Comparison of ENCODE assay signal across 24 cellular contexts in genomic region chr5:132239776-132240175, GRCh38. TPM values are rescaled to one million over a fixed set of nuclear protein-coding genes. Genes with fewer than 3 reads are reported as not detected.
DNase-seq lines count a peak whose midpoint lies in the region; ATAC-seq and TF ChIP-seq lines count a peak whose summit lies in the region.
"Had no signal": no experiment of that assay in that cellular context is flagged by ENCODE, and none has a peak within 500 bp of the region (broad histone marks: within the 10 kb centered on the region; RNA-seq: fewer than 3 reads in every experiment).

No MANE protein-coding gene starts in this region.

- H3K4me3 ChIP-seq in WERI-Rb-1 (ENCODE audit: low read depth, low read length), result no peak overlapping the region
- no peak overlapping the region for H3K4me3 ChIP-seq in transverse colon
- no peak overlapping the region for H3K4me3 ChIP-seq in tibial nerve
- H3K4me3 ChIP-seq: MG63 had no signal

- peaks cover 4% of the 10 kb centered on the region for H3K9me3 ChIP-seq in WERI-Rb-1 (ENCODE audit: severe bottlenecking)
- no peaks in the 10 kb centered on the region for H3K9me3 ChIP-seq in transverse colon
- peaks cover 0 to 24% (median 0%) of the 10 kb centered on the region in 4 donors for H3K9me3 ChIP-seq in tibial nerve

- H3K36me3 Mint-ChIP-seq in activated T-cell treated with anti-CD3 and anti-CD28 coated beads, Interleukin-2, amount 50 U/mL, for 24 hours (ENCODE audit: low read depth), result no peaks in the 10 kb centered on the region

- no peak overlapping the region for H3K4me3 Mint-ChIP-seq in activated T-cell treated with anti-CD3 and anti-CD28 coated beads, Interleukin-2, amount 50 U/mL, for 24 hours
- H3K4me3 Mint-ChIP-seq: CD8-positive, alpha-beta memory T cell had no signal

- peak; percentile 46 for DNase-seq in activated CD8-positive, alpha-beta memory T cell treated with anti-CD3 and anti-CD28 coated beads, Interleukin-2, amount 50 U/mL, for 48 hours
- DNase-seq in activated CD8-positive, alpha-beta memory T cell treated with anti-CD3 and anti-CD28 coated beads, Interleukin-2, amount 50 U/mL, for 4 hours, result no peak
- peak; percentile 1 for DNase-seq in WERI-Rb-1
- DNase-seq in mesenteric fat pad (ENCODE audit: low spot score), result peak; percentile 22
- peak; percentile 1 for DNase-seq in transverse colon
- no peak for DNase-seq in activated T-cell treated with anti-CD3 and anti-CD28 coated beads, Interleukin-2, amount 50 U/mL, for 24 hours
- no peak for DNase-seq in tibial nerve (ENCODE audit: low spot score in 2 of 2)
- DNase-seq: 8988T; AML-193; C1 segment of cervical spinal cord; Calu3; CD8-positive, alpha-beta memory T cell; DMS153; GOT3; Karpas-422; MG63; NCI-H1417 treated with DMSO at 0.1 percent for 48 hours; NCI-H187; NCI-H446 treated with DMSO at 0.1 percent for 48 hours; NCI-H526 treated with DMSO at 0.1 percent for 48 hours; SHP77 had no signal

- H3K9me3 Mint-ChIP-seq in activated T-cell treated with anti-CD3 and anti-CD28 coated beads, Interleukin-2, amount 50 U/mL, for 24 hours, result peaks cover 17% of the 10 kb centered on the region

- no peak for TF ChIP-seq POLR2A in transverse colon (IDR thresholded peaks at IDR 0.05)
- TF ChIP-seq POLR2A in tibial nerve (IDR thresholded peaks at IDR 0.05), result no peak

- no peak overlapping the region for H3K27ac ChIP-seq in WERI-Rb-1
- H3K27ac ChIP-seq in transverse colon, result no peak overlapping the region
- no peak overlapping the region for H3K27ac ChIP-seq in tibial nerve

- H3K27me3 ChIP-seq in WERI-Rb-1 (ENCODE audit: insufficient read depth, low read depth, severe bottlenecking) (no peaks in the 10 kb centered on the region), transverse colon (no peaks in the 10 kb centered on the region), tibial nerve (no peaks in the 10 kb centered on the region)
- H3K27me3 ChIP-seq: MG63 had no signal

- intact Hi-C loops in transverse colon (cut with DNase I; ENCODE audit: low total_unique reads), result loop anchor here (10.0 kb wide), 1 partner anchor 55 kb away; the partner anchor contains the start of gene SLC22A4

- no peak overlapping the region for H3K27ac Mint-ChIP-seq in activated T-cell treated with anti-CD3 and anti-CD28 coated beads, Interleukin-2, amount 50 U/mL, for 24 hours

- ATAC-seq in HG03135 (IDR thresholded peaks at IDR 0.05; ENCODE audit: unreplicated experiment), result no peak
- ATAC-seq: HCT116 had no signal

- peaks cover 12% of the 10 kb centered on the region for H3K27me3 Mint-ChIP-seq in activated T-cell treated with anti-CD3 and anti-CD28 coated beads, Interleukin-2, amount 50 U/mL, for 24 hours

- TF ChIP-seq EP300 in transverse colon (IDR thresholded peaks at IDR 0.05; ENCODE audit: low read depth) (no peak), tibial nerve (IDR thresholded peaks at IDR 0.05) (no peak)

- peaks cover 1% of the 10 kb centered on the region for H3K4me1 Mint-ChIP-seq in activated T-cell treated with anti-CD3 and anti-CD28 coated beads, Interleukin-2, amount 50 U/mL, for 24 hours (ENCODE audit: low read depth)
- H3K4me1 Mint-ChIP-seq: CD8-positive, alpha-beta memory T cell had no signal

- no peaks in the 10 kb centered on the region for H3K4me1 ChIP-seq in transverse colon
- peaks cover 0 to 11% (median 0%) of the 10 kb centered on the region in 4 donors for H3K4me1 ChIP-seq in tibial nerve

- H3K36me3 ChIP-seq in WERI-Rb-1 (no peaks in the 10 kb centered on the region), transverse colon (no peaks in the 10 kb centered on the region), tibial nerve (no peaks in the 10 kb centered on the region)
- H3K36me3 ChIP-seq: MG63 had no signal

- TF ChIP-seq CTCF in WERI-Rb-1 (IDR thresholded peaks at IDR 0.05; ENCODE audit: low read depth, low read length), result no peak
- TF ChIP-seq CTCF in transverse colon (IDR thresholded peaks at IDR 0.05), result no peak
- TF ChIP-seq CTCF in tibial nerve (IDR thresholded peaks at IDR 0.05), result no peak

- in situ Hi-C loops in transverse colon (cut with MboI; ENCODE audit: low pct_ligation_motif_present in 1 of 4, low pct_unique_long_range_greater_than_20kb in 1 of 4, low sequenced_read_pairs in 3 of 4), result no loop called here

RNA-seq across cellular contexts. Expression of gene P4HA2, which starts 12.1 kb away (rescaled TPM):
- 15.7 TPM for total RNA-seq in mesenteric fat pad
- total RNA-seq in transverse colon, result 10 to 100 TPM; 22.1 to 53.5 (median 32.7) TPM
- 10 to 100 TPM; 15.9 to 26.9 (median 22.8) TPM for total RNA-seq in tibial nerve

RNA-seq across cellular contexts. Expression of gene PDLIM4, which starts 17.7 kb away (rescaled TPM):
- total RNA-seq in mesenteric fat pad (23.1 TPM), transverse colon (10 to 100 TPM in 3 of 4 donors, 1 to 10 TPM in 1; 9.7 to 43.4 (median 19.7) TPM), tibial nerve (10 to 100 TPM; 32.4 to 90.9 (median 50.8) TPM)
- total RNA-seq: G401 had no signal

RNA-seq across cellular contexts. Expression of gene SLC22A4, which starts 54.4 kb away (rescaled TPM):
- total RNA-seq in mesenteric fat pad, result 5.4 TPM
- 10 to 100 TPM in 2 of 4 donors, 1 to 10 TPM in 1, not detected in 1; 1.6 to 48.3 (median 14.5) TPM for total RNA-seq in transverse colon
- total RNA-seq in tibial nerve, result 1 to 10 TPM; 1.9 to 4.2 (median 2.5) TPM
- total RNA-seq: G401 had no signal

Comparison
In these comparisons a context has a peak if more than half of its experiments do, and no peak if none do; other contexts are left out.
1. DNase-seq: peak in activated CD8-positive, alpha-beta memory T cell treated with anti-CD3 and anti-CD28 coated beads, Interleukin-2, amount 50 U/mL, for 48 hours (single experiment), WERI-Rb-1 (single experiment), mesenteric fat pad (single experiment) and transverse colon (single experiment); none in activated CD8-positive, alpha-beta memory T cell treated with anti-CD3 and anti-CD28 coated beads, Interleukin-2, amount 50 U/mL, for 4 hours (single experiment), activated T-cell treated with anti-CD3 and anti-CD28 coated beads, Interleukin-2, amount 50 U/mL, for 24 hours (single experiment) and tibial nerve (0 of 2).